7 cellular contexts compared by ENCODE assay signal in genomic region chr22:43128928-43129424, GRCh38. TPM values are rescaled to one million over a fixed set of nuclear protein-coding genes. Genes with fewer than 3 reads are reported as not detected.
A peak's percentile ranks its signal among the peaks of the same experiment; 100 is the strongest.
DNase-seq lines count a peak whose midpoint lies in the region; TF ChIP-seq lines count a peak whose summit lies in the region.
"Had no signal": no experiment of that assay in that cellular context is flagged by ENCODE, and none has a peak within 500 bp of the region (broad histone marks: within the 10 kb centered on the region; RNA-seq: fewer than 3 reads in every experiment).

No MANE protein-coding gene starts in this region.

- no peaks in the 10 kb centered on the region for H4K20me1 ChIP-seq in MM.1S (ENCODE audit: insufficient read depth, low read length)
- H4K20me1 ChIP-seq in OCI-LY1 (ENCODE audit: insufficient read depth, low read length): no peaks in the 10 kb centered on the region
- H4K20me1 ChIP-seq in osteoblast (ENCODE audit: insufficient read depth, low read length): no peaks in the 10 kb centered on the region
- peaks cover 12% of the 10 kb centered on the region for H4K20me1 ChIP-seq in neural progenitor cell (ENCODE audit: low read depth)

- peaks cover 18% of the 10 kb centered on the region for H3K4me1 ChIP-seq in MM.1S (ENCODE audit: low read length)
- H3K4me1 ChIP-seq in OCI-LY1 (ENCODE audit: insufficient read depth, low read length, severe bottlenecking): peaks cover 42% of the 10 kb centered on the region
- peaks cover 9% of the 10 kb centered on the region for H3K4me1 ChIP-seq in osteoblast (ENCODE audit: insufficient read depth, low read length)
- H3K4me1 ChIP-seq in neural progenitor cell: peaks cover 17% of the 10 kb centered on the region

- H3K4me3 Mint-ChIP-seq in neural progenitor cell (no peak overlapping the region), immature natural killer cell (no peak overlapping the region)

- no peaks in the 10 kb centered on the region for H3K27me3 ChIP-seq in MM.1S (replicated peaks; ENCODE audit: insufficient read depth, low read length)
- no peaks in the 10 kb centered on the region for H3K27me3 ChIP-seq in OCI-LY1 (ENCODE audit: insufficient read depth, low read length)
- no peaks in the 10 kb centered on the region for H3K27me3 ChIP-seq in osteoblast (ENCODE audit: insufficient read depth, low read length)
- no peaks in the 10 kb centered on the region for H3K27me3 ChIP-seq in neural progenitor cell
- H3K27me3 ChIP-seq: SJSA1 had no signal

- peaks cover 11% of the 10 kb centered on the region for H3K4me1 Mint-ChIP-seq in neural progenitor cell
- H3K4me1 Mint-ChIP-seq in immature natural killer cell: no peaks in the 10 kb centered on the region

- no peaks in the 10 kb centered on the region for H3K9me3 ChIP-seq in MM.1S (replicated peaks; ENCODE audit: insufficient read depth, low read length)
- no peaks in the 10 kb centered on the region for H3K9me3 ChIP-seq in OCI-LY1 (ENCODE audit: low read length)
- no peaks in the 10 kb centered on the region for H3K9me3 ChIP-seq in osteoblast (ENCODE audit: low read depth, low read length)
- H3K9me3 ChIP-seq in neural progenitor cell (ENCODE audit: low read depth): no peaks in the 10 kb centered on the region
- H3K9me3 ChIP-seq: SJSA1 had no signal

- H3K9me3 Mint-ChIP-seq in neural progenitor cell: no peaks in the 10 kb centered on the region
- H3K9me3 Mint-ChIP-seq in immature natural killer cell: no peaks in the 10 kb centered on the region

- H3K36me3 ChIP-seq in MM.1S (replicated peaks; ENCODE audit: insufficient read depth, low read length): no peaks in the 10 kb centered on the region
- H3K36me3 ChIP-seq in OCI-LY1 (ENCODE audit: insufficient read depth, low read length): peaks cover 71% of the 10 kb centered on the region
- peaks cover 10% of the 10 kb centered on the region for H3K36me3 ChIP-seq in osteoblast (ENCODE audit: insufficient read depth, low read length)
- H3K36me3 ChIP-seq in neural progenitor cell: no peaks in the 10 kb centered on the region

- H3K27me3 Mint-ChIP-seq in neural progenitor cell (ENCODE audit: insufficient read depth, low read depth) (peaks cover 7% of the 10 kb centered on the region), immature natural killer cell (ENCODE audit: low read depth in 3 of 3) (peaks cover 0 to 2% (median 0%) of the 10 kb centered on the region in 3 donors)

- H2AFZ ChIP-seq in MM.1S (ENCODE audit: low read length) (no peak overlapping the region), OCI-LY1 (ENCODE audit: low read length) (no peak overlapping the region), osteoblast (ENCODE audit: low read length) (no peak overlapping the region), neural progenitor cell (replicated peaks) (no peak overlapping the region)

- DNase-seq in MM.1S: peak; percentile 92
- peak; percentile 52 for DNase-seq in osteoblast (ENCODE audit: insufficient read length, low spot score, missing footprints)
- DNase-seq in neural progenitor cell (ENCODE audit: low spot score): no peak
- no peak for DNase-seq in immature natural killer cell
- DNase-seq: HCEC 1CT had no signal

- H3K36me3 Mint-ChIP-seq in neural progenitor cell (peaks cover 4% of the 10 kb centered on the region), immature natural killer cell (peaks cover 0 to 3% (median 3%) of the 10 kb centered on the region in 3 donors)

- H3K9me2 ChIP-seq in MM.1S (replicated peaks; ENCODE audit: insufficient read depth, low read length) (no peaks in the 10 kb centered on the region), OCI-LY1 (ENCODE audit: low read depth, low read length) (no peaks in the 10 kb centered on the region)

- H3K9ac ChIP-seq in MM.1S (ENCODE audit: low read length): peak overlapping the region; percentile 20; the same call in 1 of the 2 replicates
- peak overlapping the region; percentile 42; the same call in 1 of the 2 replicates for H3K9ac ChIP-seq in OCI-LY1 (ENCODE audit: low read length)
- no peak overlapping the region for H3K9ac ChIP-seq in neural progenitor cell

- H3K27ac Mint-ChIP-seq in neural progenitor cell (no peak overlapping the region), immature natural killer cell (no peak overlapping the region)

- H3F3A ChIP-seq in MM.1S (ENCODE audit: insufficient read depth, low read length) (peaks cover 7% of the 10 kb centered on the region; the same call in 1 of the 2 replicates), OCI-LY1 (ENCODE audit: insufficient read depth, low read length) (no peaks in the 10 kb centered on the region), neural progenitor cell (ENCODE audit: low read depth) (no peaks in the 10 kb centered on the region)

- H3K4me2 ChIP-seq in MM.1S (ENCODE audit: low read depth, low read length) (peak overlapping the region; percentile 63; the same call in 1 of the 2 replicates), OCI-LY1 (ENCODE audit: low read length) (peak overlapping the region; percentile 53), osteoblast (ENCODE audit: insufficient read depth, low read length) (no peak overlapping the region), neural progenitor cell (no peak overlapping the region)

- H3K79me2 ChIP-seq in MM.1S (ENCODE audit: low read length): no peaks in the 10 kb centered on the region
- no peaks in the 10 kb centered on the region for H3K79me2 ChIP-seq in OCI-LY1 (ENCODE audit: insufficient read depth, low read length)
- H3K79me2 ChIP-seq in osteoblast (ENCODE audit: insufficient read depth, low read length): no peaks in the 10 kb centered on the region
- no peaks in the 10 kb centered on the region for H3K79me2 ChIP-seq in neural progenitor cell (ENCODE audit: low read depth)

- H3K27ac ChIP-seq in MM.1S (ENCODE audit: low read length) (peak overlapping the region; percentile 55; the same call in 1 of the 2 replicates), OCI-LY1 (ENCODE audit: low read depth, low read length, poor library complexity, severe bottlenecking) (peak overlapping the region; percentile 87), osteoblast (ENCODE audit: low read depth, low read length) (no peak overlapping the region), neural progenitor cell (no peak overlapping the region)
- H3K27ac ChIP-seq: SJSA1 had no signal

- H3K4me3 ChIP-seq in MM.1S (ENCODE audit: low read length) (no peak overlapping the region), OCI-LY1 (ENCODE audit: low read depth, low read length, poor library complexity, severe bottlenecking) (peak overlapping the region; percentile 18), osteoblast (ENCODE audit: insufficient read depth, low read length) (no peak overlapping the region), neural progenitor cell (no peak overlapping the region)
- H3K4me3 ChIP-seq: SJSA1 had no signal

- TF ChIP-seq CTCF in MM.1S (IDR thresholded peaks at IDR 0.05; ENCODE audit: low read length): no peak
- TF ChIP-seq CTCF in OCI-LY1 (IDR thresholded peaks at IDR 0.05; ENCODE audit: low read length): no peak
- no peak for TF ChIP-seq CTCF in osteoblast (IDR thresholded peaks at IDR 0.05; ENCODE audit: extremely low read depth, low read depth, low read length)
- no peak for TF ChIP-seq CTCF in neural progenitor cell (IDR thresholded peaks at IDR 0.05)

RNA-seq across cellular contexts. Expression of gene MCAT, which starts 14.2 kb away (rescaled TPM):
- total RNA-seq in osteoblast (12.7 and 21.4 TPM in 2 replicates), neural progenitor cell (ENCODE audit: low replicate concordance) (10.5 and 25.4 TPM in 2 replicates)
- polyA plus RNA-seq in immature natural killer cell: 10 to 100 TPM in 1 of 3 donors, 1 to 10 TPM in 2; 5.8 to 10.2 (median 9.6) TPM

RNA-seq across cellular contexts. Expression of gene BIK, which starts 18.4 kb away (rescaled TPM):
- not detected in 2 replicates for total RNA-seq in osteoblast
- total RNA-seq in neural progenitor cell (ENCODE audit: low replicate concordance): 1.6 and 2.2 TPM in 2 replicates
- polyA plus RNA-seq in immature natural killer cell: 1 to 10 TPM in 1 of 3 donors, under 1 TPM in 1, not detected in 1; 0.45 to 1.6 TPM

RNA-seq across cellular contexts. Expression of gene TSPO, which starts 22.4 kb away (rescaled TPM):
- total RNA-seq in osteoblast (274 and 297 TPM in 2 replicates), neural progenitor cell (ENCODE audit: low replicate concordance) (1.6 and 9.9 TPM in 2 replicates)
- 100 to 1,000 TPM; 338 to 509 (median 463) TPM for polyA plus RNA-seq in immature natural killer cell

RNA-seq across cellular contexts. Expression of gene TTLL1, which starts 39.8 kb away (rescaled TPM):
- total RNA-seq in osteoblast (15.9 and 20.0 TPM in 2 replicates), neural progenitor cell (ENCODE audit: low replicate concordance) (9.4 and 16.0 TPM in 2 replicates)
- polyA plus RNA-seq in immature natural killer cell: 10 to 100 TPM in 1 of 3 donors, 1 to 10 TPM in 2; 9.4 to 14.4 (median 9.9) TPM

RNA-seq across cellular contexts. Expression of gene TTLL12, which starts 58.0 kb away (rescaled TPM):
- total RNA-seq in osteoblast (29.0 and 29.2 TPM in 2 replicates), neural progenitor cell (ENCODE audit: low replicate concordance) (27.8 and 73.2 TPM in 2 replicates)
- polyA plus RNA-seq in immature natural killer cell: 10 to 100 TPM; 10.8 to 17.5 (median 16.4) TPM

Comparison
In these comparisons a context has a peak if more than half of its experiments do, and no peak if none do; other contexts are left out.
1. DNase-seq: peak in MM.1S (single experiment) and osteoblast (single experiment); none in neural progenitor cell (single experiment) and immature natural killer cell (0 of 3).
2. H3K27ac ChIP-seq: peak in MM.1S (single experiment) and OCI-LY1 (single experiment); none in osteoblast (single experiment) and neural progenitor cell (single experiment).
3. H3K4me2 ChIP-seq: peak in MM.1S (single experiment) and OCI-LY1 (single experiment); none in osteoblast (single experiment) and neural progenitor cell (single experiment).
4. RNA of gene TSPO, which starts 22.4 kb away (total RNA-seq): 274 to 297 TPM in osteoblast; 1.6 to 9.9 TPM in neural progenitor cell; every median in the first group is over 10 times any median in the second.